In the genomic region with DNA sequence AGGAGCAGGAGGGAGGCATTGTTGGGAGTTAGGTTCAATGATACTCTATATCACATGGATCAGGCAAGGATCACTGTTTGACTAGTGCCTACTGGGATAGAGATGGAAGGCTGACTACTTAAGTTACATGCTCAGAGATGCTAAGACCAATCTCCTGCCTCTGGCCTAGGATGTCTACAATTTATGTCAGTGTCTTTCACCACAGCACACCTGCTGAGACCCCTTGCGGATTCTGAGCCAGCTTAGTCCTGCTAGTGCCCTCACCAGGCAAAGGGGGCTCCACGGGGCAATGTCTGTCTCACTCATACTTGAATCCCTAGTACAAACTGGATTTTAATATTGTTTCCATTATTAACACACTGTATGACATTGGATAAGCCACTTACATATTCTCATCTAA, we compare ENCODE assay signal across 6 cellular contexts.
"Had no signal": no experiment of that assay in that cellular context is flagged by ENCODE, and none has a peak within 500 bp of the region (broad histone marks: within the 10 kb centered on the region; RNA-seq: fewer than 3 reads in every experiment).

No MANE protein-coding gene starts in this region.

- ATAC-seq: HepG2 had no signal

- H3K4me3 ChIP-seq: GM23248 had no signal

- H3K9ac ChIP-seq: GM23248 had no signal

- DNase-seq: GM23248, H9, HCEC 1CT, KBM-7 had no signal

- H3K27ac ChIP-seq: GM23248 had no signal

- H3K9me3 Mint-ChIP-seq: H9 had no signal

- H3K4me3 Mint-ChIP-seq: H9, IgD-negative memory B cell had no signal

- H3K27ac Mint-ChIP-seq: H9 had no signal
